Comparison of ENCODE assay signal across 28 cellular contexts in genomic region chr18:50331691-50332090, GRCh38. TPM values are rescaled to one million over a fixed set of nuclear protein-coding genes. Genes with fewer than 3 reads are reported as not detected.
"Had no signal": no experiment of that assay in that cellular context is flagged by ENCODE, and none has a peak within 500 bp of the region (broad histone marks: within the 10 kb centered on the region; RNA-seq: fewer than 3 reads in every experiment).

No MANE protein-coding gene starts in this region.

- ATAC-seq: effector memory CD8-positive, alpha-beta T cell; esophagus mucosa; gastrocnemius medialis; heart right ventricle; left cardiac atrium; left lung; left ventricle myocardium superior; lower lobe of right lung; mucosa of descending colon had no signal

- H3K27me3 ChIP-seq: colonic mucosa, gastrocnemius medialis had no signal

- H3K9me3 ChIP-seq: colonic mucosa, esophagus squamous epithelium, gastrocnemius medialis, left lung, lower lobe of right lung, mucosa of descending colon had no signal

- DNase-seq: colonic mucosa; cortex of kidney; effector CD8-positive, alpha-beta T cell; effector memory CD8-positive, alpha-beta T cell; endodermal cell; erythroblast; esophagus squamous epithelium; foreskin fibroblast; foreskin melanocyte; gastrocnemius medialis; glutamatergic neuron; head of caudate nucleus; heart right ventricle; hippocampal formation; left cardiac atrium; left lung; left ventricle myocardium superior; lower lobe of right lung; mesenchymal stem cell; mucosa of descending colon had no signal

- H3K36me3 ChIP-seq: colonic mucosa, esophagus squamous epithelium, gastrocnemius medialis, heart right ventricle, left lung, lower lobe of right lung had no signal

- H3K4me1 ChIP-seq: colonic mucosa, esophagus squamous epithelium, gastrocnemius medialis, heart right ventricle, left lung, lower lobe of right lung had no signal

- FAIRE-seq: endometrium, islet of Langerhans, keratinocyte had no signal

- H3K27ac ChIP-seq: colonic mucosa, epithelial cell of prostate, esophagus squamous epithelium, gastrocnemius medialis, heart right ventricle, left lung, lower lobe of right lung had no signal

- H3K4me3 Mint-ChIP-seq: dendritic cell treated with granulocyte-macrophage colony-stimulating factor and Interleukin-4, amounts not matched to agents 40 ng/mL and 50 ng/mL, for 4 days; effector memory CD8-positive, alpha-beta T cell; endodermal cell; mesothelial cell of epicardium had no signal

- H3K27ac Mint-ChIP-seq: dendritic cell treated with granulocyte-macrophage colony-stimulating factor and Interleukin-4, amounts not matched to agents 40 ng/mL and 50 ng/mL, for 4 days; effector memory CD8-positive, alpha-beta T cell; endodermal cell; mesothelial cell of epicardium had no signal

- H3K4me3 ChIP-seq: colonic mucosa, esophagus squamous epithelium, gastrocnemius medialis, heart right ventricle, left lung, lower lobe of right lung, mucosa of descending colon had no signal

- H3K9me3 Mint-ChIP-seq: dendritic cell treated with granulocyte-macrophage colony-stimulating factor and Interleukin-4, amounts not matched to agents 40 ng/mL and 50 ng/mL, for 4 days; effector memory CD8-positive, alpha-beta T cell had no signal

RNA-seq across cellular contexts. Expression of gene SKA1, which starts 43.2 kb away (rescaled TPM):
- total RNA-seq: mesenteric fat pad had no signal
